Comparison of ENCODE assay signal across 7 cellular contexts in genomic region chr17:49008908-49009307, GRCh38. TPM values are rescaled to one million over a fixed set of nuclear protein-coding genes. Genes with fewer than 3 reads are reported as not detected.
"Had no signal": no experiment of that assay in that cellular context is flagged by ENCODE, and none has a peak within 500 bp of the region (broad histone marks: within the 10 kb centered on the region; RNA-seq: fewer than 3 reads in every experiment).

No MANE protein-coding gene starts in this region.

RNA-seq across cellular contexts. Expression of gene IGF2BP1, which starts 11.7 kb away (rescaled TPM):
- polyA plus RNA-seq: IgD-negative memory B cell had no signal

RNA-seq across cellular contexts. Expression of gene GIP, which starts 40.5 kb away (rescaled TPM):
- total RNA-seq: HT1080, LHCN-M2, MCF 10A, OCI-LY7, PC-3, SK-MEL-5 had no signal
- polyA plus RNA-seq: IgD-negative memory B cell had no signal
